Comparison of ENCODE assay signal across 1 cellular context in the genomic region with DNA sequence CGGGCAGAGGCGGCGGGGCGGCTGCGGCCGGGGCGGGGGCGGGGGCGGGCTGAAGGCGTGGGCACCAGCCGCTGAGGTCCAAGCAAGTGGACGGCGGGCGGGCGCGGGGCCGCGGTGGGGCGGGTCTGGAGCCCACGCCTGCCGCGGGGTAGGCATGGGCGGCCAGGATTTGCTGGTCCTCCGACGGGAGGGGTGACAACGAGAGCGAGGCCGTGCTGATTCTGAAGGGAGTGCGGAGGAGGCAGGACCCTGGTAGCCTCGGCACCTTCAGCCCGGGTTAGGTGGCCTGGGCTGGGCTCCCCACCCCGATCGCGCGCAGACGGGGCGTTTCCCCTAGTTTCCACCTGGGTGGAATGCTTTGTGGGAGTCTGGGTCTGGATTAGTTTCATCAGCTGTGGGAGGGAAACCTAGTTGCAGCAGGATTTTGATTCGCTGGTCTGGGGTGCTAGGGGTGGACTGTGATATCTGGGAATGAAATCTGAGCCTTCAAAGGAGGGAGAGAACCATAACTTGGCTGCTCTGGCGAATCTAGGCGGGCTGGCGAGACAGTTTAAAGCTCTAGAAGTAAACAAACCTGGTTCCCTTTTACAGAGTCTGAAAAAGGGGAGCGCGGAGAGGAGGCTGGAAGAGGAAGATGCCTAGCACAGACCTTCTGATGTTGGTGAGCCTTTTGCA.
TF ChIP-seq lines count a peak whose summit lies in the region.

No MANE protein-coding gene starts in this region.

TF ChIP-seq in K562, 482 proteins besides CTCF, POLR2A, EP300 and RAD21 (continued from another document and continues in another):
- TF ChIP-seq, protein P1, sequence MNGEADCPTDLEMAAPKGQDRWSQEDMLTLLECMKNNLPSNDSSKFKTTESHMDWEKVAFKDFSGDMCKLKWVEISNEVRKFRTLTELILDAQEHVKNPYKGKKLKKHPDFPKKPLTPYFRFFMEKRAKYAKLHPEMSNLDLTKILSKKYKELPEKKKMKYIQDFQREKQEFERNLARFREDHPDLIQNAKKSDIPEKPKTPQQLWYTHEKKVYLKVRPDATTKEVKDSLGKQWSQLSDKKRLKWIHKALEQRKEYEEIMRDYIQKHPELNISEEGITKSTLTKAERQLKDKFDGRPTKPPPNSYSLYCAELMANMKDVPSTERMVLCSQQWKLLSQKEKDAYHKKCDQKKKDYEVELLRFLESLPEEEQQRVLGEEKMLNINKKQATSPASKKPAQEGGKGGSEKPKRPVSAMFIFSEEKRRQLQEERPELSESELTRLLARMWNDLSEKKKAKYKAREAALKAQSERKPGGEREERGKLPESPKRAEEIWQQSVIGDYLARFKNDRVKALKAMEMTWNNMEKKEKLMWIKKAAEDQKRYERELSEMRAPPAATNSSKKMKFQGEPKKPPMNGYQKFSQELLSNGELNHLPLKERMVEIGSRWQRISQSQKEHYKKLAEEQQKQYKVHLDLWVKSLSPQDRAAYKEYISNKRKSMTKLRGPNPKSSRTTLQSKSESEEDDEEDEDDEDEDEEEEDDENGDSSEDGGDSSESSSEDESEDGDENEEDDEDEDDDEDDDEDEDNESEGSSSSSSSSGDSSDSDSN (IDR thresholded peaks at IDR 0.05; ENCODE audit: borderline replicate concordance in 1 of 2, low read depth in 2 of 2, low read length in 2 of 2) = peak in 1 of 2 experiments; percentile 67; a peak in 2 of 4 replicates
- no peak for TF ChIP-seq GTF2B (IDR thresholded peaks at IDR 0.05; ENCODE audit: extremely low read depth, insufficient read length)
- no peak for TF ChIP-seq MTF1 (CRISPR knock-in tag; IDR thresholded peaks at IDR 0.05; ENCODE audit: borderline replicate concordance)
- no peak for TF ChIP-seq NFE2 (IDR thresholded peaks at IDR 0.05; ENCODE audit: low read depth)
- no peak for TF ChIP-seq GATAD2B (IDR thresholded peaks at IDR 0.05; ENCODE audit: borderline replicate concordance)
- TF ChIP-seq, protein P2, sequence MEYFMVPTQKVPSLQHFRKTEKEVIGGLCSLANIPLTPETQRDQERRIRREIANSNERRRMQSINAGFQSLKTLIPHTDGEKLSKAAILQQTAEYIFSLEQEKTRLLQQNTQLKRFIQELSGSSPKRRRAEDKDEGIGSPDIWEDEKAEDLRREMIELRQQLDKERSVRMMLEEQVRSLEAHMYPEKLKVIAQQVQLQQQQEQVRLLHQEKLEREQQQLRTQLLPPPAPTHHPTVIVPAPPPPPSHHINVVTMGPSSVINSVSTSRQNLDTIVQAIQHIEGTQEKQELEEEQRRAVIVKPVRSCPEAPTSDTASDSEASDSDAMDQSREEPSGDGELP (CRISPR knock-in tag; IDR thresholded peaks at IDR 0.05; ENCODE audit: borderline replicate concordance) = peak; percentile 82
- no peak for TF ChIP-seq HNRNPK (IDR thresholded peaks at IDR 0.05; ENCODE audit: low read depth, low read length, poor library complexity, severe bottlenecking)
- TF ChIP-seq KLF13 (tag; IDR thresholded peaks at IDR 0.05; ENCODE audit: borderline replicate concordance, low read depth) = peak; percentile 80
- 0 out of 2 replicates have a peak, but pooled peaks have one; percentile 10 for TF ChIP-seq SAFB (IDR thresholded peaks at IDR 0.05; ENCODE audit: borderline replicate concordance, low read depth, low read length)
- no peak for TF ChIP-seq FOXK1 (CRISPR knock-in tag; IDR thresholded peaks at IDR 0.05; ENCODE audit: borderline replicate concordance)
- peak; percentile 48 for TF ChIP-seq NEUROD1 (IDR thresholded peaks at IDR 0.05; ENCODE audit: borderline replicate concordance, low read depth, low read length, partially characterized antibody)
- peak; percentile 72 for TF ChIP-seq TARDBP (IDR thresholded peaks at IDR 0.05)
- no peak for TF ChIP-seq ZSCAN32 (CRISPR knock-in tag; IDR thresholded peaks at IDR 0.05)
- TF ChIP-seq PHF21A (IDR thresholded peaks at IDR 0.05; ENCODE audit: borderline replicate concordance, low read depth) = peak; percentile 64; the same call in 1 of the 2 replicates
- 0 out of 2 replicates have a peak, but pooled peaks have one; percentile 28 for TF ChIP-seq LCOR (CRISPR knock-in tag; IDR thresholded peaks at IDR 0.05)
- no peak for TF ChIP-seq ZNF217 (CRISPR knock-in tag; IDR thresholded peaks at IDR 0.05)
- TF ChIP-seq, protein P3, sequence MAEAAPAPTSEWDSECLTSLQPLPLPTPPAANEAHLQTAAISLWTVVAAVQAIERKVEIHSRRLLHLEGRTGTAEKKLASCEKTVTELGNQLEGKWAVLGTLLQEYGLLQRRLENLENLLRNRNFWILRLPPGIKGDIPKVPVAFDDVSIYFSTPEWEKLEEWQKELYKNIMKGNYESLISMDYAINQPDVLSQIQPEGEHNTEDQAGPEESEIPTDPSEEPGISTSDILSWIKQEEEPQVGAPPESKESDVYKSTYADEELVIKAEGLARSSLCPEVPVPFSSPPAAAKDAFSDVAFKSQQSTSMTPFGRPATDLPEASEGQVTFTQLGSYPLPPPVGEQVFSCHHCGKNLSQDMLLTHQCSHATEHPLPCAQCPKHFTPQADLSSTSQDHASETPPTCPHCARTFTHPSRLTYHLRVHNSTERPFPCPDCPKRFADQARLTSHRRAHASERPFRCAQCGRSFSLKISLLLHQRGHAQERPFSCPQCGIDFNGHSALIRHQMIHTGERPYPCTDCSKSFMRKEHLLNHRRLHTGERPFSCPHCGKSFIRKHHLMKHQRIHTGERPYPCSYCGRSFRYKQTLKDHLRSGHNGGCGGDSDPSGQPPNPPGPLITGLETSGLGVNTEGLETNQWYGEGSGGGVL (CRISPR knock-in tag; IDR thresholded peaks at IDR 0.05) = no peak
- no peak for TF ChIP-seq RFX5 (IDR thresholded peaks at IDR 0.05; ENCODE audit: low read depth, low read length)
- TF ChIP-seq, protein P4, sequence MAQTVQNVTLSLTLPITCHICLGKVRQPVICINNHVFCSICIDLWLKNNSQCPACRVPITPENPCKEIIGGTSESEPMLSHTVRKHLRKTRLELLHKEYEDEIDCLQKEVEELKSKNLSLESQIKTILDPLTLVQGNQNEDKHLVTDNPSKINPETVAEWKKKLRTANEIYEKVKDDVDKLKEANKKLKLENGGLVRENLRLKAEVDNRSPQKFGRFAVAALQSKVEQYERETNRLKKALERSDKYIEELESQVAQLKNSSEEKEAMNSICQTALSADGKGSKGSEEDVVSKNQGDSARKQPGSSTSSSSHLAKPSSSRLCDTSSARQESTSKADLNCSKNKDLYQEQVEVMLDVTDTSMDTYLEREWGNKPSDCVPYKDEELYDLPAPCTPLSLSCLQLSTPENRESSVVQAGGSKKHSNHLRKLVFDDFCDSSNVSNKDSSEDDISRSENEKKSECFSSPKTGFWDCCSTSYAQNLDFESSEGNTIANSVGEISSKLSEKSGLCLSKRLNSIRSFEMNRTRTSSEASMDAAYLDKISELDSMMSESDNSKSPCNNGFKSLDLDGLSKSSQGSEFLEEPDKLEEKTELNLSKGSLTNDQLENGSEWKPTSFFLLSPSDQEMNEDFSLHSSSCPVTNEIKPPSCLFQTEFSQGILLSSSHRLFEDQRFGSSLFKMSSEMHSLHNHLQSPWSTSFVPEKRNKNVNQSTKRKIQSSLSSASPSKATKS (CRISPR knock-in tag; IDR thresholded peaks at IDR 0.05) = no peak
- TF ChIP-seq ZNF143 (CRISPR knock-in tag; IDR thresholded peaks at IDR 0.05) = no peak
- peak; percentile 35 to 76; a peak in 2 of 4 replicates for TF ChIP-seq TEAD1 (CRISPR knock-in tag; IDR thresholded peaks at IDR 0.05)
- TF ChIP-seq NCOA4 (IDR thresholded peaks at IDR 0.05; ENCODE audit: partially characterized antibody) = no peak
- TF ChIP-seq HNRNPLL (IDR thresholded peaks at IDR 0.05; ENCODE audit: low read depth, low read length, poor library complexity, severe bottlenecking) = no peak
- TF ChIP-seq POLR2H (tag; IDR thresholded peaks at IDR 0.05; ENCODE audit: low read depth) = peak; percentile 47; the same call in 1 of the 2 replicates
- peak; percentile 41; the same call in 1 of the 2 replicates for TF ChIP-seq HMBOX1 (IDR thresholded peaks at IDR 0.05)
- TF ChIP-seq CSDE1 (IDR thresholded peaks at IDR 0.05) = no peak
- TF ChIP-seq, protein P5, sequence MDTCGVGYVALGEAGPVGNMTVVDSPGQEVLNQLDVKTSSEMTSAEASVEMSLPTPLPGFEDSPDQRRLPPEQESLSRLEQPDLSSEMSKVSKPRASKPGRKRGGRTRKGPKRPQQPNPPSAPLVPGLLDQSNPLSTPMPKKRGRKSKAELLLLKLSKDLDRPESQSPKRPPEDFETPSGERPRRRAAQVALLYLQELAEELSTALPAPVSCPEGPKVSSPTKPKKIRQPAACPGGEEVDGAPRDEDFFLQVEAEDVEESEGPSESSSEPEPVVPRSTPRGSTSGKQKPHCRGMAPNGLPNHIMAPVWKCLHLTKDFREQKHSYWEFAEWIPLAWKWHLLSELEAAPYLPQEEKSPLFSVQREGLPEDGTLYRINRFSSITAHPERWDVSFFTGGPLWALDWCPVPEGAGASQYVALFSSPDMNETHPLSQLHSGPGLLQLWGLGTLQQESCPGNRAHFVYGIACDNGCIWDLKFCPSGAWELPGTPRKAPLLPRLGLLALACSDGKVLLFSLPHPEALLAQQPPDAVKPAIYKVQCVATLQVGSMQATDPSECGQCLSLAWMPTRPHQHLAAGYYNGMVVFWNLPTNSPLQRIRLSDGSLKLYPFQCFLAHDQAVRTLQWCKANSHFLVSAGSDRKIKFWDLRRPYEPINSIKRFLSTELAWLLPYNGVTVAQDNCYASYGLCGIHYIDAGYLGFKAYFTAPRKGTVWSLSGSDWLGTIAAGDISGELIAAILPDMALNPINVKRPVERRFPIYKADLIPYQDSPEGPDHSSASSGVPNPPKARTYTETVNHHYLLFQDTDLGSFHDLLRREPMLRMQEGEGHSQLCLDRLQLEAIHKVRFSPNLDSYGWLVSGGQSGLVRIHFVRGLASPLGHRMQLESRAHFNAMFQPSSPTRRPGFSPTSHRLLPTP (IDR thresholded peaks at IDR 0.05; ENCODE audit: borderline replicate concordance, extremely low read depth, insufficient read length) = no peak
- peak in 1 of 2 experiments; percentile 66; a peak in 2 of 4 replicates for TF ChIP-seq RCOR1 (IDR thresholded peaks at IDR 0.05; ENCODE audit: borderline replicate concordance in 1 of 2, low read depth in 2 of 2, low read length in 2 of 2)
- peak; percentile 62 for TF ChIP-seq EGR1 (conservative IDR thresholded peaks at IDR 0.05)
- no peak for TF ChIP-seq ZNF224 (CRISPR knock-in tag; IDR thresholded peaks at IDR 0.05)
- TF ChIP-seq GABPB1 (CRISPR knock-in tag; IDR thresholded peaks at IDR 0.05) = 0 out of 2 replicates have a peak, but pooled peaks have one; percentile 39
- TF ChIP-seq ZBTB12 (CRISPR knock-in tag; IDR thresholded peaks at IDR 0.05) = no peak
- peak; percentile 66 for TF ChIP-seq EP400 (IDR thresholded peaks at IDR 0.05)
- TF ChIP-seq NCOA2 (IDR thresholded peaks at IDR 0.05; ENCODE audit: partially characterized antibody in 2 of 2) = no peak
- no peak for TF ChIP-seq HDGF (IDR thresholded peaks at IDR 0.05)
